22 cellular contexts compared by ENCODE assay signal in the genomic region with DNA sequence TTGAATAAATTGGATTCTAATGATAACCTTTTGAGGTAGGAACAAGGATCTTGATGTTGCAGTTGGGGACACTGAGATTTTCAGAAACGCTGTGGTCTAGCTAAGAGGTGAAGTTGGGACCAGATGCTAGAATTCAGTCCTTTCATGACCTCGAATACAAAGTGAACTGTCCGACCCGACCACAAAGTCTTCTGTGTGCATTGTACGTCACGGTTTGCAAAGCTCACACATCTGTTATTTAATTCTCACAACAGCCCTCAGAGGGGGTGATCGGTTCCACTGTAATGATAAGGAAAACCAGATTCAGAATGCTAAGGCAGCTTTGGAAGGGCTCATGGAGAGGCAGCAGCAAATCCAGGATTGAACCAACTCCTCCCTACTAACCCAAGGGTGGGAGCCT. TPM values are rescaled to one million over a fixed set of nuclear protein-coding genes. Genes with fewer than 3 reads are reported as not detected.
DNase-seq lines count a peak whose midpoint lies in the region; ATAC-seq, FAIRE-seq and TF ChIP-seq lines count a peak whose summit lies in the region.
"Had no signal": no experiment of that assay in that cellular context is flagged by ENCODE, and none has a peak within 500 bp of the region (broad histone marks: within the 10 kb centered on the region; RNA-seq: fewer than 3 reads in every experiment).

No MANE protein-coding gene starts in this region.

- H2BK12ac ChIP-seq in neuronal stem cell (ENCODE audit: low read length), result no peak overlapping the region

- H3K9me3 ChIP-seq in HepG2 (ENCODE audit: low read length) (no peaks in the 10 kb centered on the region), right lobe of liver (no peaks in the 10 kb centered on the region), body of pancreas (no peaks in the 10 kb centered on the region), neuronal stem cell (replicated peaks in 1 of 2; ENCODE audit: control insufficient read depth in 2 of 2, insufficient read depth in 1 of 2, low read depth in 1 of 2, low read length in 2 of 2) (no peaks in the 10 kb centered on the region), thyroid gland (no peaks in the 10 kb centered on the region), pancreas (no peaks in the 10 kb centered on the region)
- H3K9me3 ChIP-seq: MG63, SK-N-SH had no signal

- peak overlapping the region in 1 of 3 experiments; percentile 27; a peak in 1 of 6 replicates for H3K4me3 ChIP-seq in HepG2 (replicated peaks in 1 of 3; ENCODE audit: insufficient read depth in 1 of 3, low read depth in 2 of 3, low read length in 3 of 3)
- no peak overlapping the region for H3K4me3 ChIP-seq in right lobe of liver
- H3K4me3 ChIP-seq in body of pancreas, result no peak overlapping the region
- no peak overlapping the region for H3K4me3 ChIP-seq in neuronal stem cell (ENCODE audit: low read length in 2 of 2)
- no peak overlapping the region for H3K4me3 ChIP-seq in thyroid gland (replicated peaks in 1 of 3)
- no peak overlapping the region for H3K4me3 ChIP-seq in pancreas
- H3K4me3 ChIP-seq: MG63 had no signal

- BruUV-seq in HepG2 (replicated peaks; lab: Mats Ljungman, UMichigan), result no TSS peak

- no peak overlapping the region for H3K18ac ChIP-seq in neuronal stem cell (ENCODE audit: low read length)

- H3K79me2 ChIP-seq in HepG2 (ENCODE audit: insufficient read depth, low read length), result no peaks in the 10 kb centered on the region

- POLR2A ChIA-PET in HepG2 (lab: Yijun Ruan, JAX), result interaction anchor here (1.5 to 5.6 kb wide), 4 partner anchors 24 to 60 kb away, joined by 6 to 87 read pairs (median 44); a partner anchor contains a TSS

- in situ Hi-C loops in HepG2 (cut with HindIII; ENCODE audit: extremely low pct_ligation_motif_present, low pct_unique_long_range_greater_than_20kb), result no loop called here

- H4K91ac ChIP-seq in neuronal stem cell (ENCODE audit: low read depth, low read length, poor library complexity), result no peak overlapping the region

- ATAC-seq in HepG2 (no peak), right lobe of liver (no peak), body of pancreas (no peak), pancreas (no peak), GM21447 (IDR thresholded peaks at IDR 0.05; ENCODE audit: unreplicated experiment) (no peak)

- DNase-seq in HepG2 (ENCODE audit: low spot score) (peak; percentile 60), right lobe of liver (no peak), body of pancreas (no peak), neuronal stem cell (ENCODE audit: low spot score) (no peak), thyroid gland (no peak), pancreas (no peak)
- no peak for DNase-seq in activated CD4-positive, alpha-beta T cell treated with anti-CD3 and anti-CD28 coated beads for 4 hours
- DNase-seq: CD4-positive, alpha-beta T cell; KG1; MG63; NCI-H1105 treated with DMSO at 0.1 percent for 48 hours; NCI-H146; NCI-H2029; NCI-H446; NCI-H524 treated with DMSO at 0.1 percent for 48 hours; NCI-H774; RPMI8226; SK-N-SH had no signal

- H3K36me3 ChIP-seq in HepG2 (replicated peaks in 1 of 2; ENCODE audit: control insufficient read depth in 1 of 2, insufficient read depth in 2 of 2, low read length in 2 of 2), result no peaks in the 10 kb centered on the region
- no peaks in the 10 kb centered on the region for H3K36me3 ChIP-seq in right lobe of liver
- no peaks in the 10 kb centered on the region for H3K36me3 ChIP-seq in body of pancreas (replicated peaks in 1 of 2; ENCODE audit: insufficient read depth in 1 of 2, low read depth in 2 of 2)
- H3K36me3 ChIP-seq in neuronal stem cell (replicated peaks in 1 of 2; ENCODE audit: control insufficient read depth in 2 of 2, insufficient read depth in 2 of 2, low read length in 2 of 2), result no peaks in the 10 kb centered on the region
- no peaks in the 10 kb centered on the region for H3K36me3 ChIP-seq in thyroid gland
- no peaks in the 10 kb centered on the region for H3K36me3 ChIP-seq in pancreas
- H3K36me3 ChIP-seq: MG63 had no signal

- TF ChIP-seq POLR2A in HepG2 (IDR thresholded peaks at IDR 0.05; ENCODE audit: insufficient read depth in 1 of 2, low read depth in 2 of 2, low read length in 2 of 2) (no peak), right lobe of liver (IDR thresholded peaks at IDR 0.05) (no peak), body of pancreas (IDR thresholded peaks at IDR 0.05) (no peak), thyroid gland (IDR thresholded peaks at IDR 0.05) (no peak)

- H2AK5ac ChIP-seq in neuronal stem cell (ENCODE audit: low read depth, low read length), result no peak overlapping the region

- H4K8ac ChIP-seq in neuronal stem cell (ENCODE audit: low read depth, low read length), result no peak overlapping the region

- intact Hi-C loops in HepG2 (cut with micrococcal nuclease; ENCODE audit: unreplicated experiment) (no loop called here), right lobe of liver (cut with DNase I) (loop anchor here in 1 of 2 donors (10.0 kb wide), 1 partner anchor 159 kb away; no protein-coding TSS in a partner anchor), body of pancreas (cut with DNase I) (no loop called here), thyroid gland (cut with DNase I) (no loop called here), pancreas (cut with DNase I) (no loop called here)

- FAIRE-seq in HepG2 (lab: Jason Lieb, UNC) (peak; percentile 61), pancreas (lab: Jason Lieb, UNC) (no peak)
- FAIRE-seq: D721Med, H54 had no signal

- no peak for TF ChIP-seq RAD21 in HepG2 (CRISPR knock-in tag; IDR thresholded peaks at IDR 0.05)

- no peak overlapping the region for H2BK120ac ChIP-seq in neuronal stem cell (ENCODE audit: low read depth, low read length)

- no peak overlapping the region for H3K23ac ChIP-seq in neuronal stem cell (ENCODE audit: low read depth, low read length, poor library complexity)

- 2% methylated on average over 7 of the region's 7 CpGs for WGBS in HepG2 (ENCODE audit: low lambda C conversion rate)
- WGBS in right lobe of liver (ENCODE audit: insufficient coverage, low coverage, low lambda C conversion rate, missing lambda C conversion rate), result 90% methylated on average over 6 of the region's 7 CpGs
- WGBS in body of pancreas, 2 donors, result 60 to 75% methylated on average over 7 of the region's 7 CpGs
- no CpG with 5 or more reads among the region's 7 CpGs for WGBS in neuronal stem cell (ENCODE audit: extremely low coverage in 2 of 2, insufficient read length in 2 of 2, insufficient replicate concordance in 1 of 2), 2 donors
- WGBS in thyroid gland, 2 donors, result 35 to 39% methylated on average over 7 of the region's 7 CpGs
- 61 to 73% methylated on average over 7 of the region's 7 CpGs for WGBS in pancreas, 2 donors

- no peak overlapping the region for H2BK15ac ChIP-seq in neuronal stem cell (ENCODE audit: low read length)

- H3K9ac ChIP-seq in HepG2 (ENCODE audit: insufficient read depth, low read depth, low read length), result peak overlapping the region; percentile 16; the same call in 1 of the 2 replicates
- no peak overlapping the region for H3K9ac ChIP-seq in neuronal stem cell (ENCODE audit: low read depth, low read length, poor library complexity)
- H3K9ac ChIP-seq: SK-N-SH had no signal

- H3K4ac ChIP-seq in neuronal stem cell (ENCODE audit: low read length), result no peak overlapping the region

- H2BK5ac ChIP-seq in neuronal stem cell (ENCODE audit: low read length), result no peak overlapping the region

- no peak for TF ChIP-seq EP300 in HepG2 (IDR thresholded peaks at IDR 0.05; ENCODE audit: low read depth in 2 of 2, low read length in 2 of 2)
- no peak for TF ChIP-seq EP300 in HepG2 (CRISPR knock-in tag; IDR thresholded peaks at IDR 0.05; ENCODE audit: borderline replicate concordance)

- H3K27ac ChIP-seq in HepG2 (ENCODE audit: extremely low read length, insufficient read depth, low read length) (no peak overlapping the region), right lobe of liver (no peak overlapping the region), body of pancreas (peak overlapping the region; percentile 11 to 86 (median 78)), neuronal stem cell (replicated peaks; ENCODE audit: low read length) (no peak overlapping the region), thyroid gland (peak overlapping the region in 2 of 3 donors; percentile 59 to 67), pancreas (peak overlapping the region in 2 of 4 donors; percentile 30 to 45)

- H3K4me1 ChIP-seq in HepG2 (ENCODE audit: insufficient read depth, low read length) (peaks cover 85% of the 10 kb centered on the region), right lobe of liver (peaks cover 0 to 25% (median 12%) of the 10 kb centered on the region in 4 donors), body of pancreas (peaks cover 34% of the 10 kb centered on the region), neuronal stem cell (ENCODE audit: control insufficient read depth in 2 of 2, insufficient read depth in 1 of 2, low read depth in 1 of 2, low read length in 2 of 2) (peaks cover 6 to 12% of the 10 kb centered on the region in 2 donors), thyroid gland (peaks cover 19 to 49% of the 10 kb centered on the region in 2 donors), pancreas (peaks cover 0 to 9% (median 0%) of the 10 kb centered on the region in 3 donors)

- no peak overlapping the region for H3K14ac ChIP-seq in neuronal stem cell (ENCODE audit: low read length)

- H2AFZ ChIP-seq in HepG2 (ENCODE audit: low read length) (no peak overlapping the region), neuronal stem cell (ENCODE audit: low read length) (peak overlapping the region; percentile 15)

- peak overlapping the region; percentile 64 for H3K4me2 ChIP-seq in HepG2 (ENCODE audit: low read depth, low read length)
- no peak overlapping the region for H3K4me2 ChIP-seq in neuronal stem cell (ENCODE audit: insufficient read depth, low read length, poor library complexity, severe bottlenecking)
- H3K4me2 ChIP-seq: SK-N-SH had no signal

- CTCF ChIA-PET in HepG2 (lab: Yijun Ruan, JAX; ENCODE audit: low intra/inter-chr PET ratio, low total read pairs), result no interaction called here

- H3K27me3 ChIP-seq in HepG2 (ENCODE audit: control insufficient read depth in 1 of 2, insufficient read depth in 2 of 2, low read length in 2 of 2) (no peaks in the 10 kb centered on the region), right lobe of liver (no peaks in the 10 kb centered on the region), body of pancreas (no peaks in the 10 kb centered on the region), neuronal stem cell (ENCODE audit: control insufficient read depth in 3 of 3, insufficient read depth in 3 of 3, low read depth in 1 of 3, low read length in 3 of 3) (peaks cover 0 to 42% (median 0%) of the 10 kb centered on the region in 3 experiments), thyroid gland (no peaks in the 10 kb centered on the region), pancreas (no peaks in the 10 kb centered on the region)
- H3K27me3 ChIP-seq: MG63 had no signal

- no peaks in the 10 kb centered on the region for H4K20me1 ChIP-seq in HepG2 (ENCODE audit: insufficient read depth, low read length)

- H3K79me1 ChIP-seq in neuronal stem cell (ENCODE audit: low read depth, low read length), result no peaks in the 10 kb centered on the region

- TF ChIP-seq CTCF in HepG2 (CRISPR knock-in tag; IDR thresholded peaks at IDR 0.05), result no peak
- no peak for TF ChIP-seq CTCF in right lobe of liver (IDR thresholded peaks at IDR 0.05)
- no peak for TF ChIP-seq CTCF in body of pancreas (IDR thresholded peaks at IDR 0.05)
- TF ChIP-seq CTCF in thyroid gland (IDR thresholded peaks at IDR 0.05), result no peak
- no peak for TF ChIP-seq CTCF in pancreas (IDR thresholded peaks at IDR 0.05)

RNA-seq across cellular contexts. Expression of a gene that starts 16.6 kb away (rescaled TPM):
- total RNA-seq in HepG2 (2016; rRNA removed; fragmentation: Illumina TruSeq; extraction: Trizol) (0.81 and 1.8 TPM in 2 replicates), right lobe of liver (10 to 100 TPM in 5 of 6 experiments, 1 to 10 TPM in 1; 3.1 to 24.3 (median 14.2) TPM), body of pancreas (100 to 1,000 TPM; 135 to 249 TPM), thyroid gland (10 to 100 TPM; 13.4 to 56.0 (median 31.7) TPM), pancreas (100 to 1,000 TPM in 1 of 6 donors, 10 to 100 TPM in 5; 40.4 to 124 (median 58.5) TPM)
- 0.61 and 1.1 TPM in 2 replicates for total RNA-seq in HepG2 (2016; cell fraction: cytosol; rRNA removed; fragmentation: Illumina TruSeq; extraction: Trizol; ENCODE audit: low read depth)
- total RNA-seq in HepG2 (2016; cell fraction: insoluble cytoplasmic fraction; rRNA removed; fragmentation: Illumina TruSeq; extraction: Trizol), result 0.94 and 1.8 TPM in 2 replicates
- total RNA-seq in HepG2 (2016; cell fraction: membrane; rRNA removed; fragmentation: Illumina TruSeq; extraction: Trizol), result 0.19 and 0.38 TPM in 2 replicates
- total RNA-seq in HepG2 (2016; cell fraction: nucleus; rRNA removed; fragmentation: Illumina TruSeq; extraction: Trizol), result 2.7 and 3.5 TPM in 2 replicates
- polyA plus RNA-seq in HepG2 (2011; rRNA removed) (12.5 and 14.8 TPM in 2 replicates), pancreas (100 to 1,000 TPM; 393 to 605 TPM)
- 1.6 and 3.1 TPM in 2 replicates for polyA plus RNA-seq in HepG2 (2011; cell fraction: cytosol; rRNA removed)
- polyA plus RNA-seq in HepG2 (2011; cell fraction: nucleus; rRNA removed), result 155 and 222 TPM in 2 replicates
- 6.2 and 7.2 TPM in 2 replicates for polyA plus RNA-seq in HepG2 (2012)
- 0.14 and 0.26 TPM in 2 replicates for polyA plus RNA-seq in HepG2 (2016; cell fraction: cytosol; fragmentation: Illumina TruSeq; extraction: Trizol; ENCODE audit: low read depth)
- 0.92 and 0.93 TPM in 2 replicates for polyA plus RNA-seq in HepG2 (2016; cell fraction: insoluble cytoplasmic fraction; fragmentation: Illumina TruSeq; extraction: Trizol; ENCODE audit: low read depth)
- polyA plus RNA-seq in HepG2 (2016; cell fraction: membrane; fragmentation: Illumina TruSeq; extraction: Trizol; ENCODE audit: low read depth), result 0.17 TPM in 1 of 2 replicates, not detected in the other
- 8.0 and 11.0 TPM in 2 replicates for polyA plus RNA-seq in HepG2 (2016; cell fraction: nucleus; fragmentation: Illumina TruSeq; extraction: Trizol; ENCODE audit: insufficient read depth, low read depth)
- polyA minus RNA-seq in HepG2 (2011; rRNA and poly(A)+ RNA removed; ENCODE audit: low replicate concordance), result 6.7 TPM in 1 of 2 replicates, not detected in the other
- polyA minus RNA-seq in HepG2 (2011; cell fraction: cytosol; rRNA and poly(A)+ RNA removed), result 1.1 and 1.3 TPM in 2 replicates
- polyA minus RNA-seq in HepG2 (2011; cell fraction: nucleus; rRNA and poly(A)+ RNA removed), result 11.6 and 13.7 TPM in 2 replicates
- polyA plus RNA-seq in neuronal stem cell (2013, experiment 1 of 2), result 0.18 TPM
- polyA plus RNA-seq in neuronal stem cell (2013, experiment 2 of 2), result 0.22 TPM
- total RNA-seq: CD4-positive, alpha-beta T cell; HT1080 had no signal

RNA-seq across cellular contexts. Expression of a gene that starts 37.5 kb away (rescaled TPM):
- total RNA-seq in HepG2 (2016; rRNA removed; fragmentation: Illumina TruSeq; extraction: Trizol) (612 and 1,510 TPM in 2 replicates), right lobe of liver (1,000 to 10,000 TPM; 2,202 to 7,072 (median 5,221) TPM), body of pancreas (100 to 1,000 TPM in 1 of 2 donors, 10 to 100 TPM in 1; 53.4 to 307 TPM), thyroid gland (1 to 10 TPM in 2 of 4 donors, under 1 TPM in 1, not detected in 1; 0.83 to 4.2 (median 2.1) TPM), pancreas (100 to 1,000 TPM in 3 of 6 donors, 10 to 100 TPM in 3; 62.7 to 108 (median 89.2) TPM)
- 264 and 266 TPM in 2 replicates for total RNA-seq in HepG2 (2016; cell fraction: cytosol; rRNA removed; fragmentation: Illumina TruSeq; extraction: Trizol; ENCODE audit: low read depth)
- 610 and 1,558 TPM in 2 replicates for total RNA-seq in HepG2 (2016; cell fraction: insoluble cytoplasmic fraction; rRNA removed; fragmentation: Illumina TruSeq; extraction: Trizol)
- 284 and 296 TPM in 2 replicates for total RNA-seq in HepG2 (2016; cell fraction: membrane; rRNA removed; fragmentation: Illumina TruSeq; extraction: Trizol)
- total RNA-seq in HepG2 (2016; cell fraction: nucleus; rRNA removed; fragmentation: Illumina TruSeq; extraction: Trizol), result 1,103 and 1,244 TPM in 2 replicates
- polyA plus RNA-seq in HepG2 (2011; rRNA removed) (2,580 and 3,919 TPM in 2 replicates), pancreas (100 to 1,000 TPM; 178 to 370 TPM)
- 3,676 and 4,547 TPM in 2 replicates for polyA plus RNA-seq in HepG2 (2011; cell fraction: cytosol; rRNA removed)
- 1,589 and 2,063 TPM in 2 replicates for polyA plus RNA-seq in HepG2 (2011; cell fraction: nucleus; rRNA removed)
- polyA plus RNA-seq in HepG2 (2012), result 2,894 and 3,165 TPM in 2 replicates
- 305 and 334 TPM in 2 replicates for polyA plus RNA-seq in HepG2 (2016; cell fraction: cytosol; fragmentation: Illumina TruSeq; extraction: Trizol; ENCODE audit: low read depth)
- 674 and 676 TPM in 2 replicates for polyA plus RNA-seq in HepG2 (2016; cell fraction: insoluble cytoplasmic fraction; fragmentation: Illumina TruSeq; extraction: Trizol; ENCODE audit: low read depth)
- 279 and 293 TPM in 2 replicates for polyA plus RNA-seq in HepG2 (2016; cell fraction: membrane; fragmentation: Illumina TruSeq; extraction: Trizol; ENCODE audit: low read depth)
- polyA plus RNA-seq in HepG2 (2016; cell fraction: nucleus; fragmentation: Illumina TruSeq; extraction: Trizol; ENCODE audit: insufficient read depth, low read depth), result 2,037 and 2,236 TPM in 2 replicates
- polyA minus RNA-seq in HepG2 (2011; rRNA and poly(A)+ RNA removed; ENCODE audit: low replicate concordance), result 0.72 and 924 TPM in 2 replicates
- 612 and 1,026 TPM in 2 replicates for polyA minus RNA-seq in HepG2 (2011; cell fraction: cytosol; rRNA and poly(A)+ RNA removed)
- polyA minus RNA-seq in HepG2 (2011; cell fraction: nucleus; rRNA and poly(A)+ RNA removed), result 323 and 565 TPM in 2 replicates
- polyA plus RNA-seq in neuronal stem cell (2013, experiment 1 of 2), result 0.06 TPM
- polyA plus RNA-seq in neuronal stem cell (2013, experiment 2 of 2), result 0.11 TPM
- total RNA-seq: CD4-positive, alpha-beta T cell had no signal

RNA-seq across cellular contexts. Expression of a gene that starts 39.7 kb away (rescaled TPM):
- total RNA-seq in HepG2 (2016; rRNA removed; fragmentation: Illumina TruSeq; extraction: Trizol), result 13.1 and 71.3 TPM in 2 replicates
- 24.4 and 27.4 TPM in 2 replicates for total RNA-seq in HepG2 (2016; cell fraction: cytosol; rRNA removed; fragmentation: Illumina TruSeq; extraction: Trizol; ENCODE audit: low read depth)
- total RNA-seq in HepG2 (2016; cell fraction: insoluble cytoplasmic fraction; rRNA removed; fragmentation: Illumina TruSeq; extraction: Trizol), result 11.3 and 76.4 TPM in 2 replicates
- 17.0 and 18.6 TPM in 2 replicates for total RNA-seq in HepG2 (2016; cell fraction: membrane; rRNA removed; fragmentation: Illumina TruSeq; extraction: Trizol)
- 127 and 145 TPM in 2 replicates for total RNA-seq in HepG2 (2016; cell fraction: nucleus; rRNA removed; fragmentation: Illumina TruSeq; extraction: Trizol)
- 89.1 and 105 TPM in 2 replicates for polyA plus RNA-seq in HepG2 (2011; rRNA removed)
- polyA plus RNA-seq in HepG2 (2011; cell fraction: cytosol; rRNA removed), result 8.5 and 16.4 TPM in 2 replicates
- polyA plus RNA-seq in HepG2 (2011; cell fraction: nucleus; rRNA removed), result 1,276 and 1,843 TPM in 2 replicates
- polyA plus RNA-seq in HepG2 (2012), result 63.8 and 83.6 TPM in 2 replicates
- 2.0 and 2.7 TPM in 2 replicates for polyA plus RNA-seq in HepG2 (2016; cell fraction: cytosol; fragmentation: Illumina TruSeq; extraction: Trizol; ENCODE audit: low read depth)
- polyA plus RNA-seq in HepG2 (2016; cell fraction: insoluble cytoplasmic fraction; fragmentation: Illumina TruSeq; extraction: Trizol; ENCODE audit: low read depth), result 13.5 and 15.6 TPM in 2 replicates
- polyA plus RNA-seq in HepG2 (2016; cell fraction: membrane; fragmentation: Illumina TruSeq; extraction: Trizol; ENCODE audit: low read depth), result 4.3 and 4.5 TPM in 2 replicates
- 665 and 720 TPM in 2 replicates for polyA plus RNA-seq in HepG2 (2016; cell fraction: nucleus; fragmentation: Illumina TruSeq; extraction: Trizol; ENCODE audit: insufficient read depth, low read depth)
- polyA minus RNA-seq in HepG2 (2011; rRNA and poly(A)+ RNA removed; ENCODE audit: low replicate concordance), result 11.6 and 59.4 TPM in 2 replicates
- 5.5 and 10.9 TPM in 2 replicates for polyA minus RNA-seq in HepG2 (2011; cell fraction: cytosol; rRNA and poly(A)+ RNA removed)
- 155 and 169 TPM in 2 replicates for polyA minus RNA-seq in HepG2 (2011; cell fraction: nucleus; rRNA and poly(A)+ RNA removed)
- 10 to 100 TPM; 11.8 to 51.9 (median 29.3) TPM for total RNA-seq in right lobe of liver
- 10 to 100 TPM; 24.1 to 58.0 TPM for total RNA-seq in body of pancreas
- polyA plus RNA-seq in neuronal stem cell (2013, experiment 1 of 2), result 11.1 TPM
- 11.1 TPM for polyA plus RNA-seq in neuronal stem cell (2013, experiment 2 of 2)
- total RNA-seq in thyroid gland, result 10 to 100 TPM in 2 of 4 donors, 1 to 10 TPM in 2; 6.7 to 32.5 (median 10.6) TPM
- 10 to 100 TPM in 5 of 6 donors, 1 to 10 TPM in 1; 9.7 to 31.8 (median 17.3) TPM for total RNA-seq in pancreas
- 100 to 1,000 TPM in 1 of 2 donors, 10 to 100 TPM in 1; 71.1 to 109 TPM for polyA plus RNA-seq in pancreas

Comparison
In these comparisons a context has a peak if more than half of its experiments do, and no peak if none do; other contexts are left out.
1. H3K27ac ChIP-seq: peak in body of pancreas (4 of 4) and thyroid gland (2 of 3); none in HepG2 (single experiment), right lobe of liver (0 of 3) and neuronal stem cell (single experiment).
2. RNA of a gene that starts 37.5 kb away (total RNA-seq): 2,202 to 7,072 TPM in right lobe of liver, 264 to 1,558 TPM in HepG2, 53.4 to 307 TPM in body of pancreas and 62.7 to 108 TPM in pancreas; 0.83 to 4.2 TPM in thyroid gland; every median in the first group is over 10 times any median in the second.